In genomic region chr6:47349931-47350330, GRCh38 we compare ENCODE assay signal across 30 cellular contexts.
"Had no signal": no experiment of that assay in that cellular context is flagged by ENCODE, and none has a peak within 500 bp of the region (broad histone marks: within the 10 kb centered on the region; RNA-seq: fewer than 3 reads in every experiment).

No MANE protein-coding gene starts in this region.

- H3K36me3 ChIP-seq: brain microvascular endothelial cell, gastrocnemius medialis, heart left ventricle, WERI-Rb-1 had no signal

- H3K9me3 ChIP-seq: gastrocnemius medialis had no signal

- DNase-seq: activated B cell treated with CpG ODN at 0.5 μM for 24 hours; activated CD4-positive, alpha-beta T cell treated with anti-CD3 and anti-CD28 coated beads for 48 hours; activated CD4-positive, alpha-beta T cell treated with anti-CD3 and anti-CD28 coated beads, Interleukin-2, amount 50 U/mL, for 1 hour; activated CD4-positive, alpha-beta T cell treated with anti-CD3 and anti-CD28 coated beads, Interleukin-2, amount 50 U/mL, for 48 hours; activated CD8-positive, alpha-beta memory T cell treated with anti-CD3 and anti-CD28 coated beads for 24 hours; activated CD8-positive, alpha-beta T cell treated with anti-CD3 and anti-CD28 coated beads for 36 hours; activated effector memory CD4-positive, alpha-beta T cell treated with Interleukin-2 at 50 U/mL for 16 hours; activated gamma-delta T cell treated with Interleukin-2 at 50 U/mL for 16 hours; activated naive CD4-positive, alpha-beta T cell treated with anti-CD3 and anti-CD28 coated beads for 36 hours; activated naive CD8-positive, alpha-beta T cell treated with anti-CD3 and anti-CD28 coated beads for 36 hours; activated naive CD8-positive, alpha-beta T cell treated with anti-CD3 and anti-CD28 coated beads, Interleukin-2, amount 50 U/mL, for 24 hours; activated T-cell treated with anti-CD3 and anti-CD28 coated beads, Interleukin-2, amount 50 U/mL, for 4 hours; amniotic stem cell; anterior cingulate cortex; brain microvascular endothelial cell; dorsolateral prefrontal cortex; effector memory CD4-positive, alpha-beta T cell; endodermal cell; foreskin fibroblast; gastrocnemius medialis; glutamatergic neuron; heart left ventricle; hypothalamus; T-helper 17 cell; T1000; WERI-Rb-1 had no signal

- H3K27me3 ChIP-seq: brain microvascular endothelial cell, dorsolateral prefrontal cortex, gastrocnemius medialis, heart left ventricle had no signal

- H3K27ac ChIP-seq: brain microvascular endothelial cell, coronary artery, gastrocnemius medialis, heart left ventricle, WERI-Rb-1 had no signal

- H3K4me1 ChIP-seq: gastrocnemius medialis had no signal

- H3K4me3 ChIP-seq: coronary artery, dorsolateral prefrontal cortex, gastrocnemius medialis, heart left ventricle had no signal

- ATAC-seq: activated CD4-positive, CD25-positive, alpha-beta regulatory T cell treated with anti-CD3 and anti-CD28 coated beads, Interleukin-2, amount 50 U/mL, for 24 hours; activated CD8-positive, alpha-beta T cell treated with anti-CD3 and anti-CD28 coated beads for 36 hours; activated naive CD8-positive, alpha-beta T cell treated with anti-CD3 and anti-CD28 coated beads, Interleukin-2, amount 50 U/mL, for 24 hours; activated T-cell treated with anti-CD3 and anti-CD28 coated beads, Interleukin-2, amount 50 U/mL, for 4 hours; activated T-helper 17 cell treated with anti-CD3 and anti-CD28 coated beads, Interleukin-2, amount 50 U/mL, for 72 hours; esophagus mucosa; gastrocnemius medialis; heart left ventricle; T-helper 17 cell had no signal
